ENCODE assay signal across 9 cellular contexts in genomic region chr12:117292688-117293087, GRCh38.
"Had no signal": no experiment of that assay in that cellular context is flagged by ENCODE, and none has a peak within 500 bp of the region (broad histone marks: within the 10 kb centered on the region; RNA-seq: fewer than 3 reads in every experiment).

No MANE protein-coding gene starts in this region.

- DNase-seq: H9, HCEC 1CT, HFFc6, KG1 had no signal

- H3K4me3 ChIP-seq: GM23338 had no signal

- H3K27ac ChIP-seq: HL-60 had no signal

- ATAC-seq: GM23338, HepG2 had no signal

- FAIRE-seq: H1, H54, HepG2 had no signal

- H3K4me2 ChIP-seq: GM23338 had no signal

- H2AFZ ChIP-seq: GM23338 had no signal
